ENCODE assay signal across 35 cellular contexts in genomic region chr14:104416383-104416782, GRCh38.
DNase-seq lines count a peak whose midpoint lies in the region; ATAC-seq, FAIRE-seq and TF ChIP-seq lines count a peak whose summit lies in the region.
"Had no signal": no experiment of that assay in that cellular context is flagged by ENCODE, and none has a peak within 500 bp of the region (broad histone marks: within the 10 kb centered on the region; RNA-seq: fewer than 3 reads in every experiment).

No MANE protein-coding gene starts in this region.

- H3K9me3 ChIP-seq in GM12878 (replicated peaks; ENCODE audit: control insufficient read depth, insufficient read depth, low read length): no peaks in the 10 kb centered on the region
- H3K9me3 ChIP-seq in SK-N-SH: no peaks in the 10 kb centered on the region
- H3K9me3 ChIP-seq: A549, BE2C, BLaER1, Caco-2 had no signal

- peaks cover 0 to 11% (median 0%) of the 10 kb centered on the region in 5 donors for H3K27me3 Mint-ChIP-seq in naive thymus-derived CD8-positive, alpha-beta T cell

- FAIRE-seq in GM12892 (lab: Jason Lieb, UNC) (peak; percentile 58), GM18507 (lab: Jason Lieb, UNC) (peak; percentile 48), GM12878 (lab: Jason Lieb, UNC) (no peak)
- FAIRE-seq: A204.1, A549, D721Med had no signal

- H3K79me2 ChIP-seq in GM12878 (ENCODE audit: control insufficient read depth, insufficient read depth, low read length) (no peaks in the 10 kb centered on the region), SK-N-SH (ENCODE audit: insufficient read depth) (no peaks in the 10 kb centered on the region)

- SMC1A ChIA-PET in GM12878 (lab: Charles Lee; ENCODE audit: uncharacterized antibody, unreplicated experiment): no interaction called here

- H2AFZ ChIP-seq in GM12878 (ENCODE audit: control insufficient read depth, low read depth, low read length) (no peak overlapping the region), SK-N-SH (ENCODE audit: low read depth) (no peak overlapping the region)

- ATAC-seq in GM12878 (peak; percentile 65), GM21528 (IDR thresholded peaks at IDR 0.05; ENCODE audit: low FRiP score, unreplicated experiment) (no peak)
- ATAC-seq in naive thymus-derived CD8-positive, alpha-beta T cell: no peak
- ATAC-seq: A549; CD8-positive, alpha-beta T cell had no signal

- TF ChIP-seq CTCF in GM12878 (IDR thresholded peaks at IDR 0.05 in 2 of 3, conservative IDR thresholded peaks at IDR 0.05 in 1 of 3; ENCODE audit: control insufficient read depth in 2 of 3, extremely low read depth in 1 of 3, insufficient read depth in 1 of 3, low read depth in 3 of 3, low read length in 3 of 3) (no peak), SK-N-SH (IDR thresholded peaks at IDR 0.05) (no peak)

- in situ Hi-C loops in GM12878 (cut with MboI): no loop called here

- H3K36me3 Mint-ChIP-seq in naive thymus-derived CD8-positive, alpha-beta T cell: no peaks in the 10 kb centered on the region
- H3K36me3 Mint-ChIP-seq: CD14-positive monocyte; CD4-positive, alpha-beta memory T cell; CD4-positive, CD25-positive, alpha-beta regulatory T cell; CD8-positive, alpha-beta memory T cell; CD8-positive, alpha-beta T cell had no signal

- WGBS in GM12878 (ENCODE audit: insufficient coverage, insufficient replicate concordance, low lambda C conversion rate, missing lambda C conversion rate): 0% methylated on average over 1 of the region's 1 CpG
- 7% methylated on average over 1 of the region's 1 CpG for WGBS in SK-N-SH (ENCODE audit: low lambda C conversion rate)

- intact Hi-C loops in GM12878 (cut with micrococcal nuclease; ENCODE audit: unreplicated experiment): no loop called here

- H3K4me3 ChIP-seq in GM12878 (no peak overlapping the region), SK-N-SH (ENCODE audit: low read depth in 2 of 2, low read length in 1 of 2) (no peak overlapping the region)
- H3K4me3 ChIP-seq: A549; BLaER1; BLaER1 treated with 17β-estradiol and CSF1 and Interleukin-3, amounts not matched to agents 10 nM and 100 nM had no signal

- H4K20me1 ChIP-seq in GM12878 (ENCODE audit: control insufficient read depth, insufficient read depth) (no peaks in the 10 kb centered on the region), SK-N-SH (ENCODE audit: insufficient read depth) (no peaks in the 10 kb centered on the region)
- H4K20me1 ChIP-seq: BLaER1; BLaER1 treated with 17β-estradiol and CSF1 and Interleukin-3, amounts not matched to agents 10 nM and 100 nM had no signal

- H3K27ac ChIP-seq in GM12878 (ENCODE audit: control insufficient read depth, insufficient read depth) (no peak overlapping the region), SK-N-SH (ENCODE audit: low read depth in 2 of 2, low read length in 1 of 2) (no peak overlapping the region)
- H3K27ac ChIP-seq: 22Rv1; A549; BLaER1; BLaER1 treated with 17β-estradiol and CSF1 and Interleukin-3, amounts not matched to agents 10 nM and 100 nM; C4-2B had no signal

- H3K27me3 ChIP-seq in GM12878 (replicated peaks in 1 of 2; ENCODE audit: control insufficient read depth in 2 of 2, insufficient read depth in 2 of 2, low read length in 1 of 2) (no peaks in the 10 kb centered on the region), SK-N-SH (ENCODE audit: insufficient read depth) (no peaks in the 10 kb centered on the region)
- H3K27me3 ChIP-seq: BE2C; BLaER1; BLaER1 treated with 17β-estradiol and CSF1 and Interleukin-3, amounts not matched to agents 10 nM and 100 nM had no signal

- H3K36me3 ChIP-seq in GM12878 (ENCODE audit: control insufficient read depth in 2 of 2, insufficient read depth in 2 of 2, low read length in 1 of 2) (no peaks in the 10 kb centered on the region), SK-N-SH (replicated peaks in 1 of 2; ENCODE audit: control insufficient read depth in 1 of 2, insufficient read depth in 2 of 2, low read length in 1 of 2) (no peaks in the 10 kb centered on the region)
- H3K36me3 ChIP-seq: BE2C; BLaER1; BLaER1 treated with 17β-estradiol and CSF1 and Interleukin-3, amounts not matched to agents 10 nM and 100 nM had no signal

- H3K9me3 Mint-ChIP-seq in naive thymus-derived CD8-positive, alpha-beta T cell: peaks cover 0 to 2% (median 0%) of the 10 kb centered on the region in 9 donors
- H3K9me3 Mint-ChIP-seq: CD4-positive, alpha-beta T cell; CD8-positive, alpha-beta memory T cell; CD8-positive, alpha-beta T cell had no signal

- no peak for DNase-seq in GM12892 (ENCODE audit: insufficient read length)
- DNase-seq in GM18507 (ENCODE audit: extremely low spot score, insufficient read length, low read depth): no peak
- DNase-seq in GM12878 (ENCODE audit: low read depth, low spot score): no peak
- DNase-seq in naive thymus-derived CD8-positive, alpha-beta T cell: no peak
- no peak for DNase-seq in SK-N-SH
- DNase-seq: 8988T; ACHN; AML-193; BE2C; C1 segment of cervical spinal cord; Caco-2; Calu3; CD4-positive, alpha-beta memory T cell; CD4-positive, alpha-beta T cell; CD4-positive, CD25-positive, alpha-beta regulatory T cell; CD8-positive, alpha-beta memory T cell; CD8-positive, alpha-beta T cell; COR-L47; DMS 273 treated with DMSO at 0.1 percent for 48 hours; DMS153; DMS53; DMS79; DMS79 treated with DMSO at 0.1 percent for 48 hours; DND-41; EL had no signal

- H3K4me1 ChIP-seq in GM12878 (ENCODE audit: control insufficient read depth, insufficient read depth, low read length) (peaks cover 2% of the 10 kb centered on the region; the same call in 1 of the 2 replicates), SK-N-SH (ENCODE audit: control insufficient read depth in 1 of 2, insufficient read depth in 2 of 2, low read depth in 1 of 2, low read length in 1 of 2) (peaks cover 0 to 5% of the 10 kb centered on the region in 2 experiments; a peak in 2 of 4 replicates)
- H3K4me1 ChIP-seq: A549, Caco-2 had no signal

- POLR2A ChIA-PET in GM12878 (lab: Charles Lee): no interaction called here
- POLR2A ChIA-PET in naive thymus-derived CD8-positive, alpha-beta T cell (lab: Charles Lee): no interaction called here
- POLR2A ChIA-PET in SK-N-SH (lab: Yijun Ruan, JAX): no interaction called here

- no TSS peak for BruUV-seq in GM12878 (replicated peaks; lab: Mats Ljungman, UMichigan)

- TF ChIP-seq EP300 in GM12878 (IDR thresholded peaks at IDR 0.05; ENCODE audit: borderline replicate concordance in 1 of 2, control insufficient read depth in 1 of 2, low read depth in 2 of 2, low read length in 2 of 2) (0 out of 4 replicates have a peak, but pooled peaks of 1 of the 2 experiments have one; percentile 16), SK-N-SH (IDR thresholded peaks at IDR 0.05; ENCODE audit: borderline replicate concordance in 1 of 2, low read depth in 1 of 2, low read length in 1 of 2) (no peak)

- H3K4me2 ChIP-seq in GM12878 (ENCODE audit: control insufficient read depth, insufficient read depth) (no peak overlapping the region), SK-N-SH (no peak overlapping the region)
- H3K4me2 ChIP-seq: A549; BLaER1; BLaER1 treated with 17β-estradiol and CSF1 and Interleukin-3, amounts not matched to agents 10 nM and 100 nM had no signal

- RAD21 ChIA-PET in GM12878 (lab: Charles Lee; ENCODE audit: unreplicated experiment): no interaction called here

- TF ChIP-seq RAD21 in GM12878 (IDR thresholded peaks at IDR 0.05; ENCODE audit: insufficient read depth, low read depth, low read length) (no peak), SK-N-SH (IDR thresholded peaks at IDR 0.05; ENCODE audit: low read length) (no peak)

- no peaks in the 10 kb centered on the region for H3F3A ChIP-seq in SK-N-SH (replicated peaks; ENCODE audit: insufficient read depth)

- no peaks in the 10 kb centered on the region for H3K4me1 Mint-ChIP-seq in naive thymus-derived CD8-positive, alpha-beta T cell
- H3K4me1 Mint-ChIP-seq: B cell, CD14-positive monocyte had no signal

- H3K9ac ChIP-seq in GM12878 (ENCODE audit: control insufficient read depth, insufficient read depth, low read length) (no peak overlapping the region), SK-N-SH (no peak overlapping the region)
- H3K9ac ChIP-seq: BLaER1; BLaER1 treated with 17β-estradiol and CSF1 and Interleukin-3, amounts not matched to agents 10 nM and 100 nM had no signal

- peak overlapping the region in 1 of 10 donors; percentile 14 for H3K27ac Mint-ChIP-seq in naive thymus-derived CD8-positive, alpha-beta T cell
- H3K27ac Mint-ChIP-seq: B cell; CD14-positive monocyte; CD4-positive, alpha-beta memory T cell; CD4-positive, alpha-beta T cell; CD4-positive, CD25-positive, alpha-beta regulatory T cell; CD8-positive, alpha-beta memory T cell; CD8-positive, alpha-beta T cell had no signal

- CTCF ChIA-PET in GM12878 (lab: Yijun Ruan, JAX): no interaction called here
- CTCF ChIA-PET in SK-N-SH (lab: Yijun Ruan, JAX): no interaction called here

- no peak overlapping the region for H3K4me3 Mint-ChIP-seq in naive thymus-derived CD8-positive, alpha-beta T cell
- H3K4me3 Mint-ChIP-seq: B cell; CD14-positive monocyte; CD4-positive, alpha-beta memory T cell; CD4-positive, alpha-beta T cell; CD4-positive, CD25-positive, alpha-beta regulatory T cell; CD8-positive, alpha-beta memory T cell; CD8-positive, alpha-beta T cell had no signal

- no peaks in the 10 kb centered on the region for H3K9me2 ChIP-seq in SK-N-SH

- TF ChIP-seq POLR2A in GM12892 (IDR thresholded peaks at IDR 0.05; ENCODE audit: low read depth, low read length): no peak
- no peak for TF ChIP-seq POLR2A in GM12878 (IDR thresholded peaks at IDR 0.05; ENCODE audit: low read depth, low read length)

TF ChIP-seq in GM12878, 131 proteins besides CTCF, POLR2A, EP300 and RAD21 (continues in another document):
- TF ChIP-seq RBBP5 (conservative IDR thresholded peaks at IDR 0.05) (no peak), EED (IDR thresholded peaks at IDR 0.05; ENCODE audit: low read depth) (0 out of 2 replicates have a peak, but pooled peaks have one; percentile 33), BCL11A (IDR thresholded peaks at IDR 0.05; ENCODE audit: low read depth, low read length) (no peak)

TF ChIP-seq in SK-N-SH, 30 proteins besides CTCF, POLR2A, EP300 and RAD21 (continues in another document):
- TF ChIP-seq FOXJ3 (CRISPR knock-in tag; IDR thresholded peaks at IDR 0.05) (no peak), RFX5 (IDR thresholded peaks at IDR 0.05; ENCODE audit: low read length) (no peak), TEAD4 (IDR thresholded peaks at IDR 0.05; ENCODE audit: borderline replicate concordance, insufficient read depth) (no peak), IRF3 (IDR thresholded peaks at IDR 0.05; ENCODE audit: low read depth, low read length) (no peak)
